Comparison of ENCODE assay signal across 13 cellular contexts in the genomic region with DNA sequence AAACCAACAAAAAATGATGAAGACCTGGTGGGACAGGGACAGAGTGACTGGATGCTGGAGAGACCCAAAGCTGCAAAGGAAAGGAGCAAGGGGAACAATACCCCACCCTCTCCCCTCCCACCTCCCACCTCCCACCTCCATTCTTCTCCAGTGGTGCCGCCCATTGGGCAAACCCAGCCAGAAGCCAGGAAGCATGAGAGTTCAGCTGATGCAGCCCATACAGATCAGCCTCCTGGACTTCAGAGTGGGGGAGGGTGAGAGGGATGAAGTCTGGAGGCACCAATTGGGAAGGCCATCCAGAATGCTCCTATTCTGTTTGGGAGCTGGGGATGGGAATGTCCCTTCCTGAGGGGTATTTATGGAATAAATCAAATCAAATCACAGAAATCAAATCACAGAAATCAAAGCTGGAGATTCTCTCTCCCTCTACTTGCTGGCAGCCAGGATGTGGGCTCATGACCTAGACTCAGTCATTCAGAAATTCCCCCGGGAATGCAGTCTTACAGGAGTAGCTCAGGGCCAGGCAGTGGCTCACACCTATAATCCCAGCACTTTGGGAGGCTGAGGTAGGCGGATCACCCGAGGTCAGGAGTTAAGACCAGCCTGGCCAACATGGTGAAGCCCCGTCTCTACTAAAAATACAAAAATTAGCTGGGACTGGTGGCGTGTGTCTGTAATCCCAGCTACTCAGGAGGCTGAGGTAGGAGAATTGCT. TPM values are rescaled to one million over a fixed set of nuclear protein-coding genes. Genes with fewer than 3 reads are reported as not detected.
DNase-seq lines count a peak whose midpoint lies in the region; ATAC-seq and TF ChIP-seq lines count a peak whose summit lies in the region.
"Had no signal": no experiment of that assay in that cellular context is flagged by ENCODE, and none has a peak within 500 bp of the region (broad histone marks: within the 10 kb centered on the region; RNA-seq: fewer than 3 reads in every experiment).

No MANE protein-coding gene starts in this region.

- no peaks in the 10 kb centered on the region for H3K36me3 ChIP-seq in HEK293 (ENCODE audit: control insufficient read depth in 2 of 2, insufficient read depth in 1 of 2, low read length in 2 of 2)
- H3K36me3 ChIP-seq: HAP-1 had no signal

- H3K9me3 Mint-ChIP-seq in WTC11, result no peaks in the 10 kb centered on the region
- H3K9me3 Mint-ChIP-seq: activated T-helper 2 cell treated with anti-CD3 and anti-CD28 coated beads, Interferon-gamma antibody, Interleukin-2, Interleukin-4, amounts not matched to agents 10 μg/mL and 5 μg/mL and 100 μg/mL, durations not matched to agents 14 hours and 24 hours and 36 hours; neural crest cell had no signal

- POLR2A ChIA-PET in HEK293 (lab: Yijun Ruan, JAX) (no interaction called here), WTC11 (lab: Charles Lee) (interaction anchor here (0.6 to 1.3 kb wide), 2 partner anchors 31 to 156 kb away, joined by 3 read pairs; a partner anchor contains a TSS)

- H3K4me1 ChIP-seq in HEK293 (ENCODE audit: control insufficient read depth, insufficient read depth, low read length), result peaks cover 6% of the 10 kb centered on the region

- H3K9me3 ChIP-seq in HEK293 (ENCODE audit: control insufficient read depth, insufficient read depth, low read depth, low read length), result no peaks in the 10 kb centered on the region
- H3K9me3 ChIP-seq: HAP-1 had no signal

- H3K36me3 Mint-ChIP-seq in WTC11, result no peaks in the 10 kb centered on the region

- 79 to 80% methylated on average over 6 of the region's 6 CpGs for WGBS in lower leg skin, 2 donors

- H3K4me1 Mint-ChIP-seq in WTC11, result peaks cover 54% of the 10 kb centered on the region

- no peak overlapping the region for H3K4me3 ChIP-seq in AG10803 (ENCODE audit: low read length)
- H3K4me3 ChIP-seq in HEK293 (ENCODE audit: low read depth, low read length), result no peak overlapping the region
- H3K4me3 ChIP-seq in lower leg skin (ENCODE audit: low read depth, poor library complexity, severe bottlenecking), result no peak overlapping the region
- H3K4me3 ChIP-seq: HAP-1, lung had no signal

- CTCF ChIA-PET in HEK293 (lab: Yijun Ruan, JAX) (interaction anchor here (0.7 to 0.9 kb wide), 2 partner anchors 55 to 81 kb away, joined by 4 to 6 read pairs; no protein-coding TSS in a partner anchor), WTC11 (lab: Charles Lee) (interaction anchor here (0.9 to 1.8 kb wide), 8 partner anchors 10 to 84 kb away, joined by 3 to 10 read pairs (median 4); no protein-coding TSS in a partner anchor)

- TF ChIP-seq POLR2A in lower leg skin (IDR thresholded peaks at IDR 0.05), result no peak

- no peak overlapping the region for H3K27ac ChIP-seq in HEK293 (ENCODE audit: extremely low read depth, low read depth, low read length)

- peak; percentile 10; the same call in 1 of the 2 replicates for ATAC-seq in WTC11

- no peak overlapping the region for H3K4me3 Mint-ChIP-seq in WTC11
- H3K4me3 Mint-ChIP-seq: neural crest cell had no signal

- no peaks in the 10 kb centered on the region for H3K27me3 Mint-ChIP-seq in WTC11 (ENCODE audit: low read depth)

- no peak for TF ChIP-seq CTCF in AG10803 (conservative IDR thresholded peaks at IDR 0.05; ENCODE audit: low read length)
- TF ChIP-seq CTCF in HEK293 (tag by site-specific recombination; IDR thresholded peaks at IDR 0.05), result no peak
- no peak for TF ChIP-seq CTCF in WTC11 (IDR thresholded peaks at IDR 0.05)
- no peak for TF ChIP-seq CTCF in lower leg skin (IDR thresholded peaks at IDR 0.05)

- no peak overlapping the region for H3K27ac Mint-ChIP-seq in WTC11
- H3K27ac Mint-ChIP-seq: activated T-helper 2 cell treated with anti-CD3 and anti-CD28 coated beads, Interferon-gamma antibody, Interleukin-2, Interleukin-4, amounts not matched to agents 10 μg/mL and 5 μg/mL and 100 μg/mL, durations not matched to agents 14 hours and 24 hours and 36 hours had no signal

- peak; percentile 59 for DNase-seq in AG10803 (ENCODE audit: low read depth)
- no peak for DNase-seq in WTC11 (ENCODE audit: low spot score)
- DNase-seq in kidney glomerular epithelial cell (lab: John Stamatoyannopoulos, UW), result peak; percentile 28
- no peak for DNase-seq in lower leg skin (ENCODE audit: low spot score in 2 of 2)
- DNase-seq in SW 1271 (lab: John Stamatoyannopoulos, UW), result no peak
- no peak for DNase-seq in NCI-H1417 treated with DMSO at 0.1 percent for 48 hours (lab: John Stamatoyannopoulos, UW)
- DNase-seq in NCI-H187 treated with DMSO at 0.1 percent for 48 hours (lab: John Stamatoyannopoulos, UW), result no peak
- DNase-seq: amygdala had no signal

- intact Hi-C loops in lower leg skin (cut with DNase I; ENCODE audit: low total_unique reads), result no loop called here

TF ChIP-seq in HEK293, 187 proteins besides CTCF, POLR2A, EP300 and RAD21 (continues in another document):
- TF ChIP-seq ZNF394 (tag by site-specific recombination; IDR thresholded peaks at IDR 0.05; ENCODE audit: borderline replicate concordance), result peak; percentile 39; the same call in 1 of the 2 replicates
- TF ChIP-seq, protein P1, sequence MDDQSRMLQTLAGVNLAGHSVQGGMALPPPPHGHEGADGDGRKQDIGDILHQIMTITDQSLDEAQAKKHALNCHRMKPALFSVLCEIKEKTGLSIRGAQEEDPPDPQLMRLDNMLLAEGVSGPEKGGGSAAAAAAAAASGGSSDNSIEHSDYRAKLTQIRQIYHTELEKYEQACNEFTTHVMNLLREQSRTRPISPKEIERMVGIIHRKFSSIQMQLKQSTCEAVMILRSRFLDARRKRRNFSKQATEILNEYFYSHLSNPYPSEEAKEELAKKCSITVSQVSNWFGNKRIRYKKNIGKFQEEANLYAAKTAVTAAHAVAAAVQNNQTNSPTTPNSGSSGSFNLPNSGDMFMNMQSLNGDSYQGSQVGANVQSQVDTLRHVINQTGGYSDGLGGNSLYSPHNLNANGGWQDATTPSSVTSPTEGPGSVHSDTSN (CRISPR knock-in tag; IDR thresholded peaks at IDR 0.05), result no peak
- peak; percentile 69; the same call in 1 of the 2 replicates for TF ChIP-seq GFI1B (tag by site-specific recombination; IDR thresholded peaks at IDR 0.05)
- TF ChIP-seq ZNF48 (tag by site-specific recombination; IDR thresholded peaks at IDR 0.05), result no peak

TF ChIP-seq in WTC11, 78 proteins besides CTCF, POLR2A, EP300 and RAD21 (continues in another document):
- TF ChIP-seq ZNF263 (CRISPR knock-in tag; IDR thresholded peaks at IDR 0.05; ENCODE audit: low read depth) (no peak), ELF4 (CRISPR knock-in tag; IDR thresholded peaks at IDR 0.05; ENCODE audit: low read depth) (no peak), CREM (CRISPR knock-in tag; IDR thresholded peaks at IDR 0.05) (no peak), SMAD4 (CRISPR knock-in tag; IDR thresholded peaks at IDR 0.05) (no peak), NFE2L1 (CRISPR knock-in tag; IDR thresholded peaks at IDR 0.05) (no peak), TEAD4 (CRISPR knock-in tag; IDR thresholded peaks at IDR 0.05) (no peak), ZNF138 (CRISPR knock-in tag; conservative IDR thresholded peaks at IDR 0.05) (no peak), TCF7 (CRISPR knock-in tag; IDR thresholded peaks at IDR 0.05; ENCODE audit: low read depth) (no peak), TP53 (CRISPR knock-in tag; IDR thresholded peaks at IDR 0.05) (no peak)
- TF ChIP-seq, protein P2, sequence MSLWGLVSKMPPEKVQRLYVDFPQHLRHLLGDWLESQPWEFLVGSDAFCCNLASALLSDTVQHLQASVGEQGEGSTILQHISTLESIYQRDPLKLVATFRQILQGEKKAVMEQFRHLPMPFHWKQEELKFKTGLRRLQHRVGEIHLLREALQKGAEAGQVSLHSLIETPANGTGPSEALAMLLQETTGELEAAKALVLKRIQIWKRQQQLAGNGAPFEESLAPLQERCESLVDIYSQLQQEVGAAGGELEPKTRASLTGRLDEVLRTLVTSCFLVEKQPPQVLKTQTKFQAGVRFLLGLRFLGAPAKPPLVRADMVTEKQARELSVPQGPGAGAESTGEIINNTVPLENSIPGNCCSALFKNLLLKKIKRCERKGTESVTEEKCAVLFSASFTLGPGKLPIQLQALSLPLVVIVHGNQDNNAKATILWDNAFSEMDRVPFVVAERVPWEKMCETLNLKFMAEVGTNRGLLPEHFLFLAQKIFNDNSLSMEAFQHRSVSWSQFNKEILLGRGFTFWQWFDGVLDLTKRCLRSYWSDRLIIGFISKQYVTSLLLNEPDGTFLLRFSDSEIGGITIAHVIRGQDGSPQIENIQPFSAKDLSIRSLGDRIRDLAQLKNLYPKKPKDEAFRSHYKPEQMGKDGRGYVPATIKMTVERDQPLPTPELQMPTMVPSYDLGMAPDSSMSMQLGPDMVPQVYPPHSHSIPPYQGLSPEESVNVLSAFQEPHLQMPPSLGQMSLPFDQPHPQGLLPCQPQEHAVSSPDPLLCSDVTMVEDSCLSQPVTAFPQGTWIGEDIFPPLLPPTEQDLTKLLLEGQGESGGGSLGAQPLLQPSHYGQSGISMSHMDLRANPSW (CRISPR knock-in tag; conservative IDR thresholded peaks at IDR 0.05; ENCODE audit: low read depth), result no peak
- TF ChIP-seq, protein P3, sequence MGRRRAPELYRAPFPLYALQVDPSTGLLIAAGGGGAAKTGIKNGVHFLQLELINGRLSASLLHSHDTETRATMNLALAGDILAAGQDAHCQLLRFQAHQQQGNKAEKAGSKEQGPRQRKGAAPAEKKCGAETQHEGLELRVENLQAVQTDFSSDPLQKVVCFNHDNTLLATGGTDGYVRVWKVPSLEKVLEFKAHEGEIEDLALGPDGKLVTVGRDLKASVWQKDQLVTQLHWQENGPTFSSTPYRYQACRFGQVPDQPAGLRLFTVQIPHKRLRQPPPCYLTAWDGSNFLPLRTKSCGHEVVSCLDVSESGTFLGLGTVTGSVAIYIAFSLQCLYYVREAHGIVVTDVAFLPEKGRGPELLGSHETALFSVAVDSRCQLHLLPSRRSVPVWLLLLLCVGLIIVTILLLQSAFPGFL (CRISPR knock-in tag; IDR thresholded peaks at IDR 0.05; ENCODE audit: borderline replicate concordance), result no peak
- TF ChIP-seq, protein P4, sequence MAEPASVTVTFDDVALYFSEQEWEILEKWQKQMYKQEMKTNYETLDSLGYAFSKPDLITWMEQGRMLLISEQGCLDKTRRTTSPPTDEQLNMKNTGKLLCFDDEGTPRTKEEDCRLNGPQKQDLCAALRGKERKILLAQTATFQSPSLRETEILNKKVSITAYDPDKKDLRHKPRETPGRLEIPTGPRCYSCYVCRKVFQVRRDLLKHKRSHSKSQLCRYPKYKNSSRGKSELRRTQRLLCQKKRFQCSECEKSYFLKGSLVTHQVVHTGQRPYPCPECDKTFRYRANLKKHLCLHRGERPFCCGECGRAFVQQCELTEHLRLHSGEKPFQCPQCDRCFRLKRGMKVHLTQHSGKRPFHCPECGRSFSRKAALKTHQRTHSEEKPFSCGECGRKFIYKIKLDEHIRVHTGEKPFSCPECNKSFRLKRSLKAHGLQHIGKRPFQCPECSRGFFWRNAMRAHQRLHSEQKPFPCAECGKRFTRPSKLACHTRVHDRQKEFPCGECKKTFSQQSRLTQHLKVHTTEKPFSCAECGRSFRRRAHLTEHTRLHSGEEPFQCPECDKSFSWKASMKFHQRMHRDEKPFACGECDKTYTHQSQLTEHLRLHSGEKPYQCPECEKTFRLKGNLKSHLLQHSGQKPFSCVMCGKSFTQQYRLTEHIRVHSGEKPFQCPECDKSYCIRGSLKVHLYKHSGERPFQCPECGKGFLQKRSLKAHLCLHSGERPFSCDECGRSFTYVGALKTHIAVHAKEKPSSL (CRISPR knock-in tag; conservative IDR thresholded peaks at IDR 0.05), result no peak

RNA-seq across cellular contexts. Expression of a gene that starts 31.1 kb away (rescaled TPM):
- total RNA-seq in WTC11 (2021) (106 to 126 TPM (median 110 TPM) in 3 replicates), lower leg skin (100 to 1,000 TPM in 1 of 4 donors, 10 to 100 TPM in 3; 64.5 to 100 (median 94.0) TPM)

Comparison
In these comparisons a context has a peak if more than half of its experiments do, and no peak if none do; other contexts are left out.
1. DNase-seq: peak in AG10803 (single experiment) and kidney glomerular epithelial cell (single experiment); none in WTC11 (single experiment), lower leg skin (0 of 2), SW 1271 (0 of 2), NCI-H1417 treated with DMSO at 0.1 percent for 48 hours (single experiment) and NCI-H187 treated with DMSO at 0.1 percent for 48 hours (single experiment).